1 cellular context compared by ENCODE assay signal in the genomic region with DNA sequence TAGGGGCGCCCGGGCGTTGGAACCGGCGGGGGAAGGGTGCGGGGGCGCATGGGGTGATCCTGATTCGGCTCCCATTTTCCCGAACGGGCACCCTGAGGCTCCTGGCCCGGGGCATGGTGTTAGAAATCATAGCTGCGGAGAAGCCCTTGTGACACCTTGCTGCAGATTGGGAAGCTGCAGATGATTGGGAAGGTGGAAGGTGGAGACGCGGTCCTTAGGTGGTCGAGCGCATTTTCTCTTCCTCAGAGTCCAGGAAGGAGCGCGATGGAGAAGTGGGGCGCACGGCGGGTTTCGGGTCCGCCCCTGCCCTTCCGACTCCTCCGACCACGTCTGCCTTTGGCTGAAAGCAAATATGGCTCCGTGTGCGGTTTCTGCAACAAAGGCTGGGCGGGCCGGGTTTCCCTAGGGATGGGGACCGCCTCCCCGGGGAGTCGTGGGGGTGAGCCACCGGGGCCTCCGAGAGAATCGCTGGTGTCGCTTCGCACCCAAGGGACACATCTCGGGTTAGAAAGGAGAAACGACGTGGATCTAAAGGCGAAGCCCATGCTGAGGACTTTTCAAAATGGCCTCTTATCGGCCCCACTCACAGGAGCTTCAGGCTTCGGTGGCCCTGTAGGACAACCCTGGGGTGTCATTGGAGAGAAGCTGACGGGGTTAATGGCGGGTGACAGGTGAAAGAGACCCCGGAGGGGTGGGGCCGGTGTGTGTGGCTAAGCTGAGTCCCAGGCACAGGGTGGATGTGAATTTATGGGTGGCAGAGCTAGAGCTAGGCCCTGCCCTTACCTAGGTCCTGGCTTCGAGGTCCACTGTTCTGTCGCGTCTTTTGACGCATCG.
TF ChIP-seq lines count a peak whose summit lies in the region.

No MANE protein-coding gene starts in this region.

TF ChIP-seq in GM12878, 131 proteins besides CTCF, POLR2A, EP300 and RAD21 (continued from another document and continues in another):
- TF ChIP-seq, protein P1, sequence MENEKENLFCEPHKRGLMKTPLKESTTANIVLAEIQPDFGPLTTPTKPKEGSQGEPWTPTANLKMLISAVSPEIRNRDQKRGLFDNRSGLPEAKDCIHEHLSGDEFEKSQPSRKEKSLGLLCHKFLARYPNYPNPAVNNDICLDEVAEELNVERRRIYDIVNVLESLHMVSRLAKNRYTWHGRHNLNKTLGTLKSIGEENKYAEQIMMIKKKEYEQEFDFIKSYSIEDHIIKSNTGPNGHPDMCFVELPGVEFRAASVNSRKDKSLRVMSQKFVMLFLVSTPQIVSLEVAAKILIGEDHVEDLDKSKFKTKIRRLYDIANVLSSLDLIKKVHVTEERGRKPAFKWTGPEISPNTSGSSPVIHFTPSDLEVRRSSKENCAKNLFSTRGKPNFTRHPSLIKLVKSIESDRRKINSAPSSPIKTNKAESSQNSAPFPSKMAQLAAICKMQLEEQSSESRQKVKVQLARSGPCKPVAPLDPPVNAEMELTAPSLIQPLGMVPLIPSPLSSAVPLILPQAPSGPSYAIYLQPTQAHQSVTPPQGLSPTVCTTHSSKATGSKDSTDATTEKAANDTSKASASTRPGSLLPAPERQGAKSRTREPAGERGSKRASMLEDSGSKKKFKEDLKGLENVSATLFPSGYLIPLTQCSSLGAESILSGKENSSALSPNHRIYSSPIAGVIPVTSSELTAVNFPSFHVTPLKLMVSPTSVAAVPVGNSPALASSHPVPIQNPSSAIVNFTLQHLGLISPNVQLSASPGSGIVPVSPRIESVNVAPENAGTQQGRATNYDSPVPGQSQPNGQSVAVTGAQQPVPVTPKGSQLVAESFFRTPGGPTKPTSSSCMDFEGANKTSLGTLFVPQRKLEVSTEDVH (IDR thresholded peaks at IDR 0.05; ENCODE audit: low read depth, partially characterized antibody), result no peak
- TF ChIP-seq CREM (IDR thresholded peaks at IDR 0.05; ENCODE audit: low read depth) (peak; percentile 26; the same call in 1 of the 2 replicates), ZBTB40 (IDR thresholded peaks at IDR 0.05; ENCODE audit: borderline replicate concordance) (0 out of 2 replicates have a peak, but pooled peaks have one; percentile 59), PAX5 (IDR thresholded peaks at IDR 0.05; ENCODE audit: borderline replicate concordance, low read depth, low read length) (no peak; the same call in 1 of the 2 replicates), NFYA (IDR thresholded peaks at IDR 0.05; ENCODE audit: borderline replicate concordance, low read depth, low read length) (no peak), KLF5 (IDR thresholded peaks at IDR 0.05; ENCODE audit: partially characterized antibody) (no peak), USF2 (IDR thresholded peaks at IDR 0.05; ENCODE audit: borderline replicate concordance, low read depth, low read length) (no peak), IKZF1 (conservative IDR thresholded peaks at IDR 0.05) (peak; percentile 91), FOXM1 (IDR thresholded peaks at IDR 0.05; ENCODE audit: low read depth, low read length) (no peak), ZZZ3 (IDR thresholded peaks at IDR 0.05; ENCODE audit: control insufficient read depth, insufficient read length, low read depth) (no peak), STAT1 (conservative IDR thresholded peaks at IDR 0.05) (no peak), NR2F1 (conservative IDR thresholded peaks at IDR 0.05) (peak; percentile 55), KAT2A (conservative IDR thresholded peaks at IDR 0.05; ENCODE audit: control insufficient read depth, low read depth, low read length) (no peak), IRF4 (IDR thresholded peaks at IDR 0.05; ENCODE audit: low read depth, low read length) (no peak), FOS (IDR thresholded peaks at IDR 0.05; ENCODE audit: borderline replicate concordance, extremely low read depth, insufficient read length) (no peak), NRF1 (conservative IDR thresholded peaks at IDR 0.05; ENCODE audit: low read depth, low read length) (no peak), WRNIP1 (IDR thresholded peaks at IDR 0.05; ENCODE audit: borderline replicate concordance, low read depth, low read length) (no peak), CBX3 (IDR thresholded peaks at IDR 0.05; ENCODE audit: borderline replicate concordance, low read depth) (no peak), RELA (IDR thresholded peaks at IDR 0.05; ENCODE audit: borderline replicate concordance, partially characterized antibody) (peak; percentile 4), BCL3 (IDR thresholded peaks at IDR 0.05; ENCODE audit: borderline replicate concordance, insufficient read depth, low read depth, low read length, poor library complexity, severe bottlenecking) (peak; percentile 38), ZNF24 (IDR thresholded peaks at IDR 0.05) (no peak), EZH2 (IDR thresholded peaks at IDR 0.05; ENCODE audit: borderline replicate concordance, control insufficient read depth, low read depth, low read length) (no peak), SMARCA5 (IDR thresholded peaks at IDR 0.05) (no peak), NFIC (IDR thresholded peaks at IDR 0.05; ENCODE audit: low read depth, low read length) (no peak), PAX8 (IDR thresholded peaks at IDR 0.05) (peak; percentile 75), RFX5 (IDR thresholded peaks at IDR 0.05; ENCODE audit: low read depth, low read length) (no peak), TBL1XR1 (IDR thresholded peaks at IDR 0.05; ENCODE audit: low read depth, low read length) (peak; percentile 68; the same call in 1 of the 2 replicates), YY1 (IDR thresholded peaks at IDR 0.05; ENCODE audit: low read depth, low read length) (peak; percentile 94), JUND (IDR thresholded peaks at IDR 0.05; ENCODE audit: low read depth, low read length) (no peak), SP1 (IDR thresholded peaks at IDR 0.05; ENCODE audit: low read depth, low read length) (no peak), BRCA1 (IDR thresholded peaks at IDR 0.05; ENCODE audit: low read depth, low read length) (no peak)
- TF ChIP-seq, protein P2, sequence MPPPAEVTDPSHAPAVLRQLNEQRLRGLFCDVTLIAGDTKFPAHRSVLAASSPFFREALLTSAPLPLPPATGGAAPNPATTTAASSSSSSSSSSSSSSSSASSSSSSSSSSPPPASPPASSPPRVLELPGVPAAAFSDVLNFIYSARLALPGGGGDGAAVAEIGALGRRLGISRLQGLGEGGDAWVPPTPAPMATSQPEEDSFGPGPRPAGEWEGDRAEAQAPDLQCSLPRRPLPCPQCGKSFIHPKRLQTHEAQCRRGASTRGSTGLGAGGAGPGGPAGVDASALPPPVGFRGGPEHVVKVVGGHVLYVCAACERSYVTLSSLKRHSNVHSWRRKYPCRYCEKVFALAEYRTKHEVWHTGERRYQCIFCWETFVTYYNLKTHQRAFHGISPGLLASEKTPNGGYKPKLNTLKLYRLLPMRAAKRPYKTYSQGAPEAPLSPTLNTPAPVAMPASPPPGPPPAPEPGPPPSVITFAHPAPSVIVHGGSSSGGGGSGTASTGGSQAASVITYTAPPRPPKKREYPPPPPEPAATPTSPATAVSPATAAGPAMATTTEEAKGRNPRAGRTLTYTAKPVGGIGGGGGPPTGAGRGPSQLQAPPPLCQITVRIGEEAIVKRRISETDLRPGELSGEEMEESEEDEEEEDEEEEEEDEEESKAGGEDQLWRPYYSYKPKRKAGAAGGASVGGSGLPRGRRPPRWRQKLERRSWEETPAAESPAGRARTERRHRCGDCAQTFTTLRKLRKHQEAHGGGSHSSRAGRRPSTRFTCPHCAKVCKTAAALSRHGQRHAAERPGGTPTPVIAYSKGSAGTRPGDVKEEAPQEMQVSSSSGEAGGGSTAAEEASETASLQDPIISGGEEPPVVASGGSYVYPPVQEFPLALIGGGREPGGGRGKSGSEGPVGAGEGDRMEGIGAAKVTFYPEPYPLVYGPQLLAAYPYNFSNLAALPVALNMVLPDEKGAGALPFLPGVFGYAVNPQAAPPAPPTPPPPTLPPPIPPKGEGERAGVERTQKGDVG (CRISPR knock-in tag; IDR thresholded peaks at IDR 0.05), result no peak
- TF ChIP-seq, protein P3, sequence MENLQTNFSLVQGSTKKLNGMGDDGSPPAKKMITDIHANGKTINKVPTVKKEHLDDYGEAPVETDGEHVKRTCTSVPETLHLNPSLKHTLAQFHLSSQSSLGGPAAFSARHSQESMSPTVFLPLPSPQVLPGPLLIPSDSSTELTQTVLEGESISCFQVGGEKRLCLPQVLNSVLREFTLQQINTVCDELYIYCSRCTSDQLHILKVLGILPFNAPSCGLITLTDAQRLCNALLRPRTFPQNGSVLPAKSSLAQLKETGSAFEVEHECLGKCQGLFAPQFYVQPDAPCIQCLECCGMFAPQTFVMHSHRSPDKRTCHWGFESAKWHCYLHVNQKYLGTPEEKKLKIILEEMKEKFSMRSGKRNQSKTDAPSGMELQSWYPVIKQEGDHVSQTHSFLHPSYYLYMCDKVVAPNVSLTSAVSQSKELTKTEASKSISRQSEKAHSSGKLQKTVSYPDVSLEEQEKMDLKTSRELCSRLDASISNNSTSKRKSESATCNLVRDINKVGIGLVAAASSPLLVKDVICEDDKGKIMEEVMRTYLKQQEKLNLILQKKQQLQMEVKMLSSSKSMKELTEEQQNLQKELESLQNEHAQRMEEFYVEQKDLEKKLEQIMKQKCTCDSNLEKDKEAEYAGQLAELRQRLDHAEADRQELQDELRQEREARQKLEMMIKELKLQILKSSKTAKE (IDR thresholded peaks at IDR 0.05; ENCODE audit: low read depth, poor library complexity, severe bottlenecking), result peak; percentile 73
- TF ChIP-seq, protein P4, sequence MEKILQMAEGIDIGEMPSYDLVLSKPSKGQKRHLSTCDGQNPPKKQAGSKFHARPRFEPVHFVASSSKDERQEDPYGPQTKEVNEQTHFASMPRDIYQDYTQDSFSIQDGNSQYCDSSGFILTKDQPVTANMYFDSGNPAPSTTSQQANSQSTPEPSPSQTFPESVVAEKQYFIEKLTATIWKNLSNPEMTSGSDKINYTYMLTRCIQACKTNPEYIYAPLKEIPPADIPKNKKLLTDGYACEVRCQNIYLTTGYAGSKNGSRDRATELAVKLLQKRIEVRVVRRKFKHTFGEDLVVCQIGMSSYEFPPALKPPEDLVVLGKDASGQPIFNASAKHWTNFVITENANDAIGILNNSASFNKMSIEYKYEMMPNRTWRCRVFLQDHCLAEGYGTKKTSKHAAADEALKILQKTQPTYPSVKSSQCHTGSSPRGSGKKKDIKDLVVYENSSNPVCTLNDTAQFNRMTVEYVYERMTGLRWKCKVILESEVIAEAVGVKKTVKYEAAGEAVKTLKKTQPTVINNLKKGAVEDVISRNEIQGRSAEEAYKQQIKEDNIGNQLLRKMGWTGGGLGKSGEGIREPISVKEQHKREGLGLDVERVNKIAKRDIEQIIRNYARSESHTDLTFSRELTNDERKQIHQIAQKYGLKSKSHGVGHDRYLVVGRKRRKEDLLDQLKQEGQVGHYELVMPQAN (conservative IDR thresholded peaks at IDR 0.05), result no peak
- TF ChIP-seq, protein P5, sequence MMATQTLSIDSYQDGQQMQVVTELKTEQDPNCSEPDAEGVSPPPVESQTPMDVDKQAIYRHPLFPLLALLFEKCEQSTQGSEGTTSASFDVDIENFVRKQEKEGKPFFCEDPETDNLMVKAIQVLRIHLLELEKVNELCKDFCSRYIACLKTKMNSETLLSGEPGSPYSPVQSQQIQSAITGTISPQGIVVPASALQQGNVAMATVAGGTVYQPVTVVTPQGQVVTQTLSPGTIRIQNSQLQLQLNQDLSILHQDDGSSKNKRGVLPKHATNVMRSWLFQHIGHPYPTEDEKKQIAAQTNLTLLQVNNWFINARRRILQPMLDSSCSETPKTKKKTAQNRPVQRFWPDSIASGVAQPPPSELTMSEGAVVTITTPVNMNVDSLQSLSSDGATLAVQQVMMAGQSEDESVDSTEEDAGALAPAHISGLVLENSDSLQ (IDR thresholded peaks at IDR 0.05), result peak; percentile 48; the same call in 1 of the 2 replicates
- TF ChIP-seq, protein P6, sequence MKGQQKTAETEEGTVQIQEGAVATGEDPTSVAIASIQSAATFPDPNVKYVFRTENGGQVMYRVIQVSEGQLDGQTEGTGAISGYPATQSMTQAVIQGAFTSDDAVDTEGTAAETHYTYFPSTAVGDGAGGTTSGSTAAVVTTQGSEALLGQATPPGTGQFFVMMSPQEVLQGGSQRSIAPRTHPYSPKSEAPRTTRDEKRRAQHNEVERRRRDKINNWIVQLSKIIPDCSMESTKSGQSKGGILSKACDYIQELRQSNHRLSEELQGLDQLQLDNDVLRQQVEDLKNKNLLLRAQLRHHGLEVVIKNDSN (IDR thresholded peaks at IDR 0.05; ENCODE audit: borderline replicate concordance, extremely low read length, insufficient read depth, low read depth, low read length), result no peak
